7 cellular contexts compared by ENCODE assay signal in genomic region chr14:70955543-70956480, GRCh38. TPM values are rescaled to one million over a fixed set of nuclear protein-coding genes. Genes with fewer than 3 reads are reported as not detected.
DNase-seq lines count a peak whose midpoint lies in the region.

No MANE protein-coding gene starts in this region.

- H2BK5ac ChIP-seq in neuronal stem cell (ENCODE audit: low read length) = no peak overlapping the region

- no peak overlapping the region for H3K14ac ChIP-seq in neuronal stem cell (ENCODE audit: low read length)

- peaks cover 0 to 47% of the 10 kb centered on the region in 2 donors for H3K36me3 ChIP-seq in neuronal stem cell (replicated peaks in 1 of 2; ENCODE audit: control insufficient read depth in 2 of 2, insufficient read depth in 2 of 2, low read length in 2 of 2)

- no peak overlapping the region for H2AK5ac ChIP-seq in neuronal stem cell (ENCODE audit: low read depth, low read length)

- no peak overlapping the region for H4K8ac ChIP-seq in neuronal stem cell (ENCODE audit: low read depth, low read length)

- peaks cover 0 to 4% of the 10 kb centered on the region in 2 donors for H3K9me3 ChIP-seq in neuronal stem cell (replicated peaks in 1 of 2; ENCODE audit: control insufficient read depth in 2 of 2, insufficient read depth in 1 of 2, low read depth in 1 of 2, low read length in 2 of 2)

- no peak overlapping the region for H3K4me2 ChIP-seq in neuronal stem cell (ENCODE audit: insufficient read depth, low read length, poor library complexity, severe bottlenecking)

- no peak overlapping the region for H2BK120ac ChIP-seq in neuronal stem cell (ENCODE audit: low read depth, low read length)

- no peaks in the 10 kb centered on the region for H3K4me1 ChIP-seq in neuronal stem cell (ENCODE audit: control insufficient read depth in 2 of 2, insufficient read depth in 1 of 2, low read depth in 1 of 2, low read length in 2 of 2)

- WGBS in neuronal stem cell (ENCODE audit: extremely low coverage in 2 of 2, insufficient read length in 2 of 2, insufficient replicate concordance in 1 of 2), 2 donors = no CpG with 5 or more reads among the region's 5 CpGs

- no peak overlapping the region for H3K9ac ChIP-seq in neuronal stem cell (ENCODE audit: low read depth, low read length, poor library complexity)

- no peak overlapping the region for H3K18ac ChIP-seq in neuronal stem cell (ENCODE audit: low read length)

- H3K27me3 ChIP-seq in neuronal stem cell (ENCODE audit: control insufficient read depth in 3 of 3, insufficient read depth in 3 of 3, low read depth in 1 of 3, low read length in 3 of 3) = no peaks in the 10 kb centered on the region

- no peak overlapping the region for H3K23ac ChIP-seq in neuronal stem cell (ENCODE audit: low read depth, low read length, poor library complexity)

- peak; percentile 38 for DNase-seq in EL
- DNase-seq in KBM-7 = peak; percentile 44
- DNase-seq in activated CD4-positive, alpha-beta T cell treated with anti-CD3 and anti-CD28 coated beads, Interleukin-2, amount 50 U/mL, for 1 hour = peak; percentile 46
- DNase-seq in fibroblast of the conjunctiva (ENCODE audit: low read depth) = peak; percentile 14
- DNase-seq in stimulated activated CD8-positive, alpha-beta memory T cell treated with anti-CD3 and anti-CD28 coated beads, Interleukin-2, amount 100 ng/mL, for 1 hour (ENCODE audit: low read depth in 2 of 2) = peak; percentile 18 to 24
- DNase-seq in neuronal stem cell (ENCODE audit: low spot score) = no peak
- DNase-seq in HuH-7 (ENCODE audit: low spot score) = no peak

- H3K27ac ChIP-seq in neuronal stem cell (replicated peaks; ENCODE audit: low read length) = no peak overlapping the region

- H2BK15ac ChIP-seq in neuronal stem cell (ENCODE audit: low read length) = no peak overlapping the region

- no peak overlapping the region for H3K4ac ChIP-seq in neuronal stem cell (ENCODE audit: low read length)

- H2BK12ac ChIP-seq in neuronal stem cell (ENCODE audit: low read length) = no peak overlapping the region

- in situ Hi-C loops in KBM-7 (cut with MboI; ENCODE audit: low pct_unique_long_range_greater_than_20kb, low sequenced_read_pairs) = no loop called here

- H4K91ac ChIP-seq in neuronal stem cell (ENCODE audit: low read depth, low read length, poor library complexity) = no peak overlapping the region

- no peak overlapping the region for H2AFZ ChIP-seq in neuronal stem cell (ENCODE audit: low read length)

- no peaks in the 10 kb centered on the region for H3K79me1 ChIP-seq in neuronal stem cell (ENCODE audit: low read depth, low read length)

- no peak overlapping the region for H3K4me3 ChIP-seq in neuronal stem cell (ENCODE audit: low read length in 2 of 2)

RNA-seq across cellular contexts. Expression of gene PCNX1, which starts 48.6 kb away (rescaled TPM):
- 12.7 TPM for polyA plus RNA-seq in neuronal stem cell (2013, experiment 1 of 2)
- 12.0 TPM for polyA plus RNA-seq in neuronal stem cell (2013, experiment 2 of 2)

Comparison
In these comparisons a context has a peak if more than half of its experiments do, and no peak if none do; other contexts are left out.
1. DNase-seq: peak in EL (single experiment), KBM-7 (single experiment), activated CD4-positive, alpha-beta T cell treated with anti-CD3 and anti-CD28 coated beads, Interleukin-2, amount 50 U/mL, for 1 hour (single experiment), fibroblast of the conjunctiva (single experiment) and stimulated activated CD8-positive, alpha-beta memory T cell treated with anti-CD3 and anti-CD28 coated beads, Interleukin-2, amount 100 ng/mL, for 1 hour (2 of 2); none in neuronal stem cell (single experiment) and HuH-7 (single experiment).